ENCODE assay signal across 1 cellular context in the genomic region with DNA sequence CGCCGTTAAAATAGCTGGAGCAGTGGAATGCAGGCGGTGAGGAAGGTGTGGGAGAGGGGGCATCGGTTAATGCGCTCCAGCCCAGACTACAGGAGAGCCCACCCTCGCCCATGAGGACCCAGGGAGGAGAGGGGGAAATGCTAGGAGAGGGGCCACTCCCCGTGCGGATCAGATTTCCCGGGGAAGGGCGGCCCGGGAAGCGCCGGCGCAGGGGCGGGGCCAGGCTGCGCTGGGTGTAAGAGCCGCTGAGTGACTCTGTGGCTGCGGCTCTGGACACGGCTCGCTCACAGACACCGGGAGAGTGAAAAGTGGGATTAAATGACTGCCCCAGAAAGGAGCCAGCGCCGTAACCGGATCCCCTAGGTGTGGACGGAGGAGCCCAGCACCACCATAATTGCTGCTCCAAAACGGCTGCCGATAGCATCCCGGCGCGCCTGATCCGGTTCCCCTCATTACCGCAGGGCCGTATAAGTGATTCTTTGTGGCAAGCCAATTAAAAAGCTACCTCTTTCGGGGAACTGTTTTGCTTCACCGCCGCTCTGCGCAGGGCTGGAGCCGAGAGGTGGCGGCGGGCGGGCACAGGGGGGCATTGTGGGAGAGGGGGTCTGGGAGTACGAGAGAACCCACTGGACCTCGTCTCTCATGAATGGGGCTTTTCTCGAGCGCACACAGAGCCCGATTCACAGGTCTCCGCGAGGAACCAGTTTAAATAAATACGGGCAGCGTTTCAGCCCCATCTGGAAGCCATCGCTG.
A peak's percentile ranks its signal among the peaks of the same experiment; 100 is the strongest.
TF ChIP-seq lines count a peak whose summit lies in the region.

No MANE protein-coding gene starts in this region.

TF ChIP-seq in HepG2, 621 proteins besides CTCF, POLR2A, EP300 and RAD21 (continues in another document):
- TF ChIP-seq KMT2B (CRISPR knock-in tag; IDR thresholded peaks at IDR 0.05) (no peak), HNRNPL (IDR thresholded peaks at IDR 0.05; ENCODE audit: low read depth, low read length) (0 out of 2 replicates have a peak, but pooled peaks have one; percentile 43), AGO2 (optimal IDR thresholded peaks at IDR 0.05; ENCODE audit: low read depth, low read length) (peak; percentile 71), RBM39 (IDR thresholded peaks at IDR 0.05; ENCODE audit: low read depth, low read length, poor library complexity, severe bottlenecking) (peak; percentile 35), ESRRA (CRISPR knock-in tag; IDR thresholded peaks at IDR 0.05; ENCODE audit: low read depth) (no peak), PCBP1 (IDR thresholded peaks at IDR 0.05; ENCODE audit: borderline replicate concordance, low read depth, low read length) (0 out of 2 replicates have a peak, but pooled peaks have one; percentile 23), ZNF891 (CRISPR knock-in tag; IDR thresholded peaks at IDR 0.05) (0 out of 2 replicates have a peak, but pooled peaks have one; percentile 24), HNRNPLL (IDR thresholded peaks at IDR 0.05; ENCODE audit: low read depth, low read length, poor library complexity, severe bottlenecking) (peak; percentile 42), ZSCAN9 (CRISPR knock-in tag; IDR thresholded peaks at IDR 0.05; ENCODE audit: borderline replicate concordance) (no peak), RFX1 (IDR thresholded peaks at IDR 0.05) (no peak), THAP11 (CRISPR knock-in tag; IDR thresholded peaks at IDR 0.05) (no peak), RELA (CRISPR knock-in tag; IDR thresholded peaks at IDR 0.05) (no peak), HNRNPK (IDR thresholded peaks at IDR 0.05; ENCODE audit: low read depth, low read length, poor library complexity, severe bottlenecking) (peak; percentile 16), ZNF572 (CRISPR knock-in tag; IDR thresholded peaks at IDR 0.05) (no peak), EEA1 (CRISPR knock-in tag; IDR thresholded peaks at IDR 0.05; ENCODE audit: borderline replicate concordance) (no peak), ZNF672 (CRISPR knock-in tag; IDR thresholded peaks at IDR 0.05) (no peak), SRSF1 (optimal IDR thresholded peaks at IDR 0.05; ENCODE audit: low read depth, low read length) (peak; percentile 31), ZMAT3 (CRISPR knock-in tag; conservative IDR thresholded peaks at IDR 0.05) (no peak), NCOA1 (CRISPR knock-in tag; IDR thresholded peaks at IDR 0.05) (0 out of 2 replicates have a peak, but pooled peaks have one; percentile 29), ZFY (CRISPR knock-in tag; IDR thresholded peaks at IDR 0.05) (0 out of 2 replicates have a peak, but pooled peaks have one; percentile 19)
- TF ChIP-seq, protein P1, sequence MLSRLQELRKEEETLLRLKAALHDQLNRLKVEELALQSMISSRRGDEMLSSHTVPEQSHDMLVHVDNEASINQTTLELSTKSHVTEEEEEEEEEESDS (CRISPR knock-in tag; IDR thresholded peaks at IDR 0.05; ENCODE audit: borderline replicate concordance) = no peak
- TF ChIP-seq, protein P2, sequence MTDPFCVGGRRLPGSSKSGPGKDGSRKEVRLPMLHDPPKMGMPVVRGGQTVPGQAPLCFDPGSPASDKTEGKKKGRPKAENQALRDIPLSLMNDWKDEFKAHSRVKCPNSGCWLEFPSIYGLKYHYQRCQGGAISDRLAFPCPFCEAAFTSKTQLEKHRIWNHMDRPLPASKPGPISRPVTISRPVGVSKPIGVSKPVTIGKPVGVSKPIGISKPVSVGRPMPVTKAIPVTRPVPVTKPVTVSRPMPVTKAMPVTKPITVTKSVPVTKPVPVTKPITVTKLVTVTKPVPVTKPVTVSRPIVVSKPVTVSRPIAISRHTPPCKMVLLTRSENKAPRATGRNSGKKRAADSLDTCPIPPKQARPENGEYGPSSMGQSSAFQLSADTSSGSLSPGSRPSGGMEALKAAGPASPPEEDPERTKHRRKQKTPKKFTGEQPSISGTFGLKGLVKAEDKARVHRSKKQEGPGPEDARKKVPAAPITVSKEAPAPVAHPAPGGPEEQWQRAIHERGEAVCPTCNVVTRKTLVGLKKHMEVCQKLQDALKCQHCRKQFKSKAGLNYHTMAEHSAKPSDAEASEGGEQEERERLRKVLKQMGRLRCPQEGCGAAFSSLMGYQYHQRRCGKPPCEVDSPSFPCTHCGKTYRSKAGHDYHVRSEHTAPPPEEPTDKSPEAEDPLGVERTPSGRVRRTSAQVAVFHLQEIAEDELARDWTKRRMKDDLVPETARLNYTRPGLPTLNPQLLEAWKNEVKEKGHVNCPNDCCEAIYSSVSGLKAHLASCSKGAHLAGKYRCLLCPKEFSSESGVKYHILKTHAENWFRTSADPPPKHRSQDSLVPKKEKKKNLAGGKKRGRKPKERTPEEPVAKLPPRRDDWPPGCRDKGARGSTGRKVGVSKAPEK (CRISPR knock-in tag; IDR thresholded peaks at IDR 0.05; ENCODE audit: borderline replicate concordance) = no peak
- TF ChIP-seq, protein P3, sequence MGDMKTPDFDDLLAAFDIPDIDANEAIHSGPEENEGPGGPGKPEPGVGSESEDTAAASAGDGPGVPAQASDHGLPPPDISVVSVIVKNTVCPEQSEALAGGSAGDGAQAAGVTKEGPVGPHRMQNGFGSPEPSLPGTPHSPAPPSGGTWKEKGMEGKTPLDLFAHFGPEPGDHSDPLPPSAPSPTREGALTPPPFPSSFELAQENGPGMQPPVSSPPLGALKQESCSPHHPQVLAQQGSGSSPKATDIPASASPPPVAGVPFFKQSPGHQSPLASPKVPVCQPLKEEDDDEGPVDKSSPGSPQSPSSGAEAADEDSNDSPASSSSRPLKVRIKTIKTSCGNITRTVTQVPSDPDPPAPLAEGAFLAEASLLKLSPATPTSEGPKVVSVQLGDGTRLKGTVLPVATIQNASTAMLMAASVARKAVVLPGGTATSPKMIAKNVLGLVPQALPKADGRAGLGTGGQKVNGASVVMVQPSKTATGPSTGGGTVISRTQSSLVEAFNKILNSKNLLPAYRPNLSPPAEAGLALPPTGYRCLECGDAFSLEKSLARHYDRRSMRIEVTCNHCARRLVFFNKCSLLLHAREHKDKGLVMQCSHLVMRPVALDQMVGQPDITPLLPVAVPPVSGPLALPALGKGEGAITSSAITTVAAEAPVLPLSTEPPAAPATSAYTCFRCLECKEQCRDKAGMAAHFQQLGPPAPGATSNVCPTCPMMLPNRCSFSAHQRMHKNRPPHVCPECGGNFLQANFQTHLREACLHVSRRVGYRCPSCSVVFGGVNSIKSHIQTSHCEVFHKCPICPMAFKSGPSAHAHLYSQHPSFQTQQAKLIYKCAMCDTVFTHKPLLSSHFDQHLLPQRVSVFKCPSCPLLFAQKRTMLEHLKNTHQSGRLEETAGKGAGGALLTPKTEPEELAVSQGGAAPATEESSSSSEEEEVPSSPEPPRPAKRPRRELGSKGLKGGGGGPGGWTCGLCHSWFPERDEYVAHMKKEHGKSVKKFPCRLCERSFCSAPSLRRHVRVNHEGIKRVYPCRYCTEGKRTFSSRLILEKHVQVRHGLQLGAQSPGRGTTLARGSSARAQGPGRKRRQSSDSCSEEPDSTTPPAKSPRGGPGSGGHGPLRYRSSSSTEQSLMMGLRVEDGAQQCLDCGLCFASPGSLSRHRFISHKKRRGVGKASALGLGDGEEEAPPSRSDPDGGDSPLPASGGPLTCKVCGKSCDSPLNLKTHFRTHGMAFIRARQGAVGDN (CRISPR knock-in tag; IDR thresholded peaks at IDR 0.05) = peak; percentile 8; the same call in 1 of the 2 replicates
- TF ChIP-seq, protein P4, sequence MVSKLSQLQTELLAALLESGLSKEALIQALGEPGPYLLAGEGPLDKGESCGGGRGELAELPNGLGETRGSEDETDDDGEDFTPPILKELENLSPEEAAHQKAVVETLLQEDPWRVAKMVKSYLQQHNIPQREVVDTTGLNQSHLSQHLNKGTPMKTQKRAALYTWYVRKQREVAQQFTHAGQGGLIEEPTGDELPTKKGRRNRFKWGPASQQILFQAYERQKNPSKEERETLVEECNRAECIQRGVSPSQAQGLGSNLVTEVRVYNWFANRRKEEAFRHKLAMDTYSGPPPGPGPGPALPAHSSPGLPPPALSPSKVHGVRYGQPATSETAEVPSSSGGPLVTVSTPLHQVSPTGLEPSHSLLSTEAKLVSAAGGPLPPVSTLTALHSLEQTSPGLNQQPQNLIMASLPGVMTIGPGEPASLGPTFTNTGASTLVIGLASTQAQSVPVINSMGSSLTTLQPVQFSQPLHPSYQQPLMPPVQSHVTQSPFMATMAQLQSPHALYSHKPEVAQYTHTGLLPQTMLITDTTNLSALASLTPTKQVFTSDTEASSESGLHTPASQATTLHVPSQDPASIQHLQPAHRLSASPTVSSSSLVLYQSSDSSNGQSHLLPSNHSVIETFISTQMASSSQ (IDR thresholded peaks at IDR 0.05; ENCODE audit: low read depth) = no peak
- TF ChIP-seq, protein P4 (CRISPR knock-in tag; IDR thresholded peaks at IDR 0.05; ENCODE audit: borderline replicate concordance) = 0 out of 2 replicates have a peak, but pooled peaks have one; percentile 20
- TF ChIP-seq, protein P5, sequence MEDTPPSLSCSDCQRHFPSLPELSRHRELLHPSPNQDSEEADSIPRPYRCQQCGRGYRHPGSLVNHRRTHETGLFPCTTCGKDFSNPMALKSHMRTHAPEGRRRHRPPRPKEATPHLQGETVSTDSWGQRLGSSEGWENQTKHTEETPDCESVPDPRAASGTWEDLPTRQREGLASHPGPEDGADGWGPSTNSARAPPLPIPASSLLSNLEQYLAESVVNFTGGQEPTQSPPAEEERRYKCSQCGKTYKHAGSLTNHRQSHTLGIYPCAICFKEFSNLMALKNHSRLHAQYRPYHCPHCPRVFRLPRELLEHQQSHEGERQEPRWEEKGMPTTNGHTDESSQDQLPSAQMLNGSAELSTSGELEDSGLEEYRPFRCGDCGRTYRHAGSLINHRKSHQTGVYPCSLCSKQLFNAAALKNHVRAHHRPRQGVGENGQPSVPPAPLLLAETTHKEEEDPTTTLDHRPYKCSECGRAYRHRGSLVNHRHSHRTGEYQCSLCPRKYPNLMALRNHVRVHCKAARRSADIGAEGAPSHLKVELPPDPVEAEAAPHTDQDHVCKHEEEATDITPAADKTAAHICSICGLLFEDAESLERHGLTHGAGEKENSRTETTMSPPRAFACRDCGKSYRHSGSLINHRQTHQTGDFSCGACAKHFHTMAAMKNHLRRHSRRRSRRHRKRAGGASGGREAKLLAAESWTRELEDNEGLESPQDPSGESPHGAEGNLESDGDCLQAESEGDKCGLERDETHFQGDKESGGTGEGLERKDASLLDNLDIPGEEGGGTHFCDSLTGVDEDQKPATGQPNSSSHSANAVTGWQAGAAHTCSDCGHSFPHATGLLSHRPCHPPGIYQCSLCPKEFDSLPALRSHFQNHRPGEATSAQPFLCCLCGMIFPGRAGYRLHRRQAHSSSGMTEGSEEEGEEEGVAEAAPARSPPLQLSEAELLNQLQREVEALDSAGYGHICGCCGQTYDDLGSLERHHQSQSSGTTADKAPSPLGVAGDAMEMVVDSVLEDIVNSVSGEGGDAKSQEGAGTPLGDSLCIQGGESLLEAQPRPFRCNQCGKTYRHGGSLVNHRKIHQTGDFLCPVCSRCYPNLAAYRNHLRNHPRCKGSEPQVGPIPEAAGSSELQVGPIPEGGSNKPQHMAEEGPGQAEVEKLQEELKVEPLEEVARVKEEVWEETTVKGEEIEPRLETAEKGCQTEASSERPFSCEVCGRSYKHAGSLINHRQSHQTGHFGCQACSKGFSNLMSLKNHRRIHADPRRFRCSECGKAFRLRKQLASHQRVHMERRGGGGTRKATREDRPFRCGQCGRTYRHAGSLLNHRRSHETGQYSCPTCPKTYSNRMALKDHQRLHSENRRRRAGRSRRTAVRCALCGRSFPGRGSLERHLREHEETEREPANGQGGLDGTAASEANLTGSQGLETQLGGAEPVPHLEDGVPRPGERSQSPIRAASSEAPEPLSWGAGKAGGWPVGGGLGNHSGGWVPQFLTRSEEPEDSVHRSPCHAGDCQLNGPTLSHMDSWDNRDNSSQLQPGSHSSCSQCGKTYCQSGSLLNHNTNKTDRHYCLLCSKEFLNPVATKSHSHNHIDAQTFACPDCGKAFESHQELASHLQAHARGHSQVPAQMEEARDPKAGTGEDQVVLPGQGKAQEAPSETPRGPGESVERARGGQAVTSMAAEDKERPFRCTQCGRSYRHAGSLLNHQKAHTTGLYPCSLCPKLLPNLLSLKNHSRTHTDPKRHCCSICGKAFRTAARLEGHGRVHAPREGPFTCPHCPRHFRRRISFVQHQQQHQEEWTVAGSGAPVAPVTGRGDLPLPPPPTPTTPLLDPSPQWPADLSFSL (CRISPR knock-in tag; IDR thresholded peaks at IDR 0.05) = no peak
- TF ChIP-seq, protein P6, sequence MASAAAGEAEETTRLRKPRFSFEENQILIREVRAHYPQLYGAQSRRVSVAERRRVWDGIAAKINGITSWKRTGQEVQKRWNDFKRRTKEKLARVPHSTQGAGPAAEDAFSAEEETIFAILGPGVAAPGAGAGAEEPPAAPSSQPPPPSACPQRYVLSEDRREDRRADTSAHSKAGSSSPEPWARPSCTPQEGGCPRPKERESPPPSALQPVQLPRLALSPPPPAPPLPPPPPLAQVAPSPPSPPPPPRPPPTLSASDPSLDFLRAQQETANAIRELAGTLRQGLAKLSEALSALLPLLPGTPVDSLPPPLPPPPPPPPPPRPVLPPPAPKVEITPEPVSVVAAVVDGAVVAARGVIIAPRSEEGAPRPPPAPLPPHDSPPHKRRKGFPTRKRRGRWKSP (CRISPR knock-in tag; IDR thresholded peaks at IDR 0.05) = 0 out of 2 replicates have a peak, but pooled peaks have one; percentile 41
- TF ChIP-seq, protein P7, sequence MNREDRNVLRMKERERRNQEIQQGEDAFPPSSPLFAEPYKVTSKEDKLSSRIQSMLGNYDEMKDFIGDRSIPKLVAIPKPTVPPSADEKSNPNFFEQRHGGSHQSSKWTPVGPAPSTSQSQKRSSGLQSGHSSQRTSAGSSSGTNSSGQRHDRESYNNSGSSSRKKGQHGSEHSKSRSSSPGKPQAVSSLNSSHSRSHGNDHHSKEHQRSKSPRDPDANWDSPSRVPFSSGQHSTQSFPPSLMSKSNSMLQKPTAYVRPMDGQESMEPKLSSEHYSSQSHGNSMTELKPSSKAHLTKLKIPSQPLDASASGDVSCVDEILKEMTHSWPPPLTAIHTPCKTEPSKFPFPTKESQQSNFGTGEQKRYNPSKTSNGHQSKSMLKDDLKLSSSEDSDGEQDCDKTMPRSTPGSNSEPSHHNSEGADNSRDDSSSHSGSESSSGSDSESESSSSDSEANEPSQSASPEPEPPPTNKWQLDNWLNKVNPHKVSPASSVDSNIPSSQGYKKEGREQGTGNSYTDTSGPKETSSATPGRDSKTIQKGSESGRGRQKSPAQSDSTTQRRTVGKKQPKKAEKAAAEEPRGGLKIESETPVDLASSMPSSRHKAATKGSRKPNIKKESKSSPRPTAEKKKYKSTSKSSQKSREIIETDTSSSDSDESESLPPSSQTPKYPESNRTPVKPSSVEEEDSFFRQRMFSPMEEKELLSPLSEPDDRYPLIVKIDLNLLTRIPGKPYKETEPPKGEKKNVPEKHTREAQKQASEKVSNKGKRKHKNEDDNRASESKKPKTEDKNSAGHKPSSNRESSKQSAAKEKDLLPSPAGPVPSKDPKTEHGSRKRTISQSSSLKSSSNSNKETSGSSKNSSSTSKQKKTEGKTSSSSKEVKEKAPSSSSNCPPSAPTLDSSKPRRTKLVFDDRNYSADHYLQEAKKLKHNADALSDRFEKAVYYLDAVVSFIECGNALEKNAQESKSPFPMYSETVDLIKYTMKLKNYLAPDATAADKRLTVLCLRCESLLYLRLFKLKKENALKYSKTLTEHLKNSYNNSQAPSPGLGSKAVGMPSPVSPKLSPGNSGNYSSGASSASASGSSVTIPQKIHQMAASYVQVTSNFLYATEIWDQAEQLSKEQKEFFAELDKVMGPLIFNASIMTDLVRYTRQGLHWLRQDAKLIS (CRISPR knock-in tag; IDR thresholded peaks at IDR 0.05) = no peak
